In the genomic region with DNA sequence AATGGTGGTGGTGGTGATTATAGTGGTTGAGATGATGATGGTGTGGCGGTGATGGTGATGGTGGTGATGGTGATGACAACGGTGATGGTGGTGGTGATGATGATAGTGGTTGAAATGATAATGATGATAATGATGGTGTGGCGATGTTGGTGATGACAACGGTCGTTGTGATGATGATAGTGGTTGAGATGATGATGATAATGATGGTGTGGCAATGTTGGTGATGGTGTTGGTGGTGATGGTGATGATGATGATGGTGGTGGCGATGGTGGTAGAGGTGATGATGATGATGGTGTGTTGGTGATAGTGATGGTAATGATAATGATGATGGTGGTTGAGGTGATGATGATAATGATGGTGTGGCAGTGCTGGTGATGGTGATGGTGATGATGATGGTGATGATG, we compare ENCODE assay signal across 2 cellular contexts.
TF ChIP-seq lines count a peak whose summit lies in the region.

No MANE protein-coding gene starts in this region.

TF ChIP-seq in HEK293, 187 proteins besides CTCF, POLR2A, EP300 and RAD21 (continued from another document):
- TF ChIP-seq ZNF513 (tag by site-specific recombination; IDR thresholded peaks at IDR 0.05) (peak; percentile 93), GLI4 (tag by site-specific recombination; IDR thresholded peaks at IDR 0.05) (no peak), ZNF202 (tag by site-specific recombination; IDR thresholded peaks at IDR 0.05; ENCODE audit: borderline replicate concordance) (0 out of 2 replicates have a peak, but pooled peaks have one; percentile 29), ZIC2 (tag by site-specific recombination; IDR thresholded peaks at IDR 0.05) (no peak)
- TF ChIP-seq, protein P1, sequence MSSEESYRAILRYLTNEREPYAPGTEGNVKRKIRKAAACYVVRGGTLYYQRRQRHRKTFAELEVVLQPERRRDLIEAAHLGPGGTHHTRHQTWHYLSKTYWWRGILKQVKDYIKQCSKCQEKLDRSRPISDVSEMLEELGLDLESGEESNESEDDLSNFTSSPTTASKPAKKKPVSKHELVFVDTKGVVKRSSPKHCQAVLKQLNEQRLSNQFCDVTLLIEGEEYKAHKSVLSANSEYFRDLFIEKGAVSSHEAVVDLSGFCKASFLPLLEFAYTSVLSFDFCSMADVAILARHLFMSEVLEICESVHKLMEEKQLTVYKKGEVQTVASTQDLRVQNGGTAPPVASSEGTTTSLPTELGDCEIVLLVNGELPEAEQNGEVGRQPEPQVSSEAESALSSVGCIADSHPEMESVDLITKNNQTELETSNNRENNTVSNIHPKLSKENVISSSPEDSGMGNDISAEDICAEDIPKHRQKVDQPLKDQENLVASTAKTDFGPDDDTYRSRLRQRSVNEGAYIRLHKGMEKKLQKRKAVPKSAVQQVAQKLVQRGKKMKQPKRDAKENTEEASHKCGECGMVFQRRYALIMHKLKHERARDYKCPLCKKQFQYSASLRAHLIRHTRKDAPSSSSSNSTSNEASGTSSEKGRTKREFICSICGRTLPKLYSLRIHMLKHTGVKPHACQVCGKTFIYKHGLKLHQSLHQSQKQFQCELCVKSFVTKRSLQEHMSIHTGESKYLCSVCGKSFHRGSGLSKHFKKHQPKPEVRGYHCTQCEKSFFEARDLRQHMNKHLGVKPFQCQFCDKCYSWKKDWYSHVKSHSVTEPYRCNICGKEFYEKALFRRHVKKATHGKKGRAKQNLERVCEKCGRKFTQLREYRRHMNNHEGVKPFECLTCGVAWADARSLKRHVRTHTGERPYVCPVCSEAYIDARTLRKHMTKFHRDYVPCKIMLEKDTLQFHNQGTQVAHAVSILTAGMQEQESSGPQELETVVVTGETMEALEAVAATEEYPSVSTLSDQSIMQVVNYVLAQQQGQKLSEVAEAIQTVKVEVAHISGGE (tag by site-specific recombination; conservative IDR thresholded peaks at IDR 0.05; ENCODE audit: low read depth) = no peak

TF ChIP-seq in GM12878, 131 proteins besides CTCF, POLR2A, EP300 and RAD21 (continued from another document):
- TF ChIP-seq KAT2A (conservative IDR thresholded peaks at IDR 0.05; ENCODE audit: control insufficient read depth, low read depth, low read length) = no peak
- TF ChIP-seq, protein P2, sequence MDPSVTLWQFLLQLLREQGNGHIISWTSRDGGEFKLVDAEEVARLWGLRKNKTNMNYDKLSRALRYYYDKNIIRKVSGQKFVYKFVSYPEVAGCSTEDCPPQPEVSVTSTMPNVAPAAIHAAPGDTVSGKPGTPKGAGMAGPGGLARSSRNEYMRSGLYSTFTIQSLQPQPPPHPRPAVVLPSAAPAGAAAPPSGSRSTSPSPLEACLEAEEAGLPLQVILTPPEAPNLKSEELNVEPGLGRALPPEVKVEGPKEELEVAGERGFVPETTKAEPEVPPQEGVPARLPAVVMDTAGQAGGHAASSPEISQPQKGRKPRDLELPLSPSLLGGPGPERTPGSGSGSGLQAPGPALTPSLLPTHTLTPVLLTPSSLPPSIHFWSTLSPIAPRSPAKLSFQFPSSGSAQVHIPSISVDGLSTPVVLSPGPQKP (IDR thresholded peaks at IDR 0.05; ENCODE audit: low read depth, low read length) = no peak
- no peak for TF ChIP-seq FOS (IDR thresholded peaks at IDR 0.05; ENCODE audit: borderline replicate concordance, extremely low read depth, insufficient read length)
- no peak for TF ChIP-seq NRF1 (conservative IDR thresholded peaks at IDR 0.05; ENCODE audit: low read depth, low read length)
- TF ChIP-seq GABPA (IDR thresholded peaks at IDR 0.05; ENCODE audit: low read depth) = no peak
- no peak for TF ChIP-seq EZH2 (IDR thresholded peaks at IDR 0.05; ENCODE audit: borderline replicate concordance, control insufficient read depth, low read depth, low read length)
